11 cellular contexts compared by ENCODE assay signal in genomic region chr1:77594366-77595112, GRCh38.
DNase-seq lines count a peak whose midpoint lies in the region; ATAC-seq and TF ChIP-seq lines count a peak whose summit lies in the region.
"Had no signal": no experiment of that assay in that cellular context is flagged by ENCODE, and none has a peak within 500 bp of the region (broad histone marks: within the 10 kb centered on the region; RNA-seq: fewer than 3 reads in every experiment).

No MANE protein-coding gene starts in this region.

- peak overlapping the region; percentile 11 for H3K9ac ChIP-seq in SK-N-MC (ENCODE audit: insufficient read length)

- peak; percentile 93 for ATAC-seq in GM18511 (IDR thresholded peaks at IDR 0.05; ENCODE audit: unreplicated experiment)
- peak; percentile 87 for ATAC-seq in GM21360 (IDR thresholded peaks at IDR 0.05; ENCODE audit: unreplicated experiment)
- peak; percentile 92 for ATAC-seq in HG03025 (IDR thresholded peaks at IDR 0.05; ENCODE audit: low FRiP score, unreplicated experiment)
- ATAC-seq: naive thymus-derived CD8-positive, alpha-beta T cell had no signal

- H3K9me3 ChIP-seq in SK-N-MC (ENCODE audit: low read depth, low read length) (no peaks in the 10 kb centered on the region), SJCRH30 (replicated peaks) (no peaks in the 10 kb centered on the region)

- peaks cover 20% of the 10 kb centered on the region for H3K36me3 ChIP-seq in SK-N-MC (ENCODE audit: insufficient read depth, low read length)
- peaks cover 11% of the 10 kb centered on the region for H3K36me3 ChIP-seq in SJCRH30

- TF ChIP-seq CTCF in foreskin fibroblast (IDR thresholded peaks at IDR 0.05; ENCODE audit: low read depth, low read length) = no peak

- H3K4me1 ChIP-seq in SJCRH30 = no peaks in the 10 kb centered on the region

- no peak overlapping the region for H3K4me3 ChIP-seq in SK-N-MC
- no peak overlapping the region for H3K4me3 ChIP-seq in foreskin fibroblast (ENCODE audit: low read depth in 1 of 2, low read length in 2 of 2)
- H3K4me3 ChIP-seq in SJCRH30 = no peak overlapping the region

- no peaks in the 10 kb centered on the region for H3K27me3 ChIP-seq in SJCRH30

- DNase-seq in SK-N-MC (ENCODE audit: low read depth, low spot score) (no peak), foreskin fibroblast (no peak), SJCRH30 (no peak), UCSD-AML1 (lab: John Stamatoyannopoulos, UW; ENCODE audit: unreplicated experiment) (no peak), GM19238 (ENCODE audit: insufficient read length, low spot score) (no peak)
- DNase-seq: naive thymus-derived CD8-positive, alpha-beta T cell; NCI-H2029; stimulated activated CD4-positive, alpha-beta T cell treated with anti-CD3 and anti-CD28 coated beads, Interleukin-4, amount 100 ng/mL, for 4 hours had no signal

- H3K27ac ChIP-seq in SK-N-MC (peak overlapping the region; percentile 67), SJCRH30 (no peak overlapping the region)
